In genomic region chr15:97692317-97693015, GRCh38 we compare ENCODE assay signal across 22 cellular contexts.
DNase-seq lines count a peak whose midpoint lies in the region; ATAC-seq, FAIRE-seq and TF ChIP-seq lines count a peak whose summit lies in the region.
"Had no signal": no experiment of that assay in that cellular context is flagged by ENCODE, and none has a peak within 500 bp of the region (broad histone marks: within the 10 kb centered on the region; RNA-seq: fewer than 3 reads in every experiment).

No MANE protein-coding gene starts in this region.

- no peaks in the 10 kb centered on the region for H3K4me1 ChIP-seq in SJCRH30
- H3K4me1 ChIP-seq: vagina had no signal

- no peak for TF ChIP-seq POLR2A in H54 (IDR thresholded peaks at IDR 0.05; ENCODE audit: low read depth, low read length)

- H3K27me3 ChIP-seq in SJCRH30 (no peaks in the 10 kb centered on the region), H7 (ENCODE audit: control insufficient read depth, insufficient read depth, low read length) (no peaks in the 10 kb centered on the region)
- H3K27me3 ChIP-seq: neutrophil, vagina had no signal

- H3K4me3 ChIP-seq in SJCRH30 (no peak overlapping the region), H7 (ENCODE audit: insufficient read depth, low read depth, low read length) (no peak overlapping the region)
- H3K4me3 ChIP-seq: PC-9, skin epidermis, vagina had no signal

- ATAC-seq in GM21717 (IDR thresholded peaks at IDR 0.05; ENCODE audit: unreplicated experiment), result no peak
- ATAC-seq: stimulated activated naive CD8-positive, alpha-beta T cell treated with anti-CD3 and anti-CD28 coated beads, Interleukin-15, amount 100 ng/mL, for 72 hours had no signal

- no peaks in the 10 kb centered on the region for H3K9me3 ChIP-seq in SJCRH30 (replicated peaks)
- H3K9me3 ChIP-seq: neutrophil, vagina had no signal

- no peak for FAIRE-seq in H54 (lab: Jason Lieb, UNC)
- FAIRE-seq: D721Med, endometrium had no signal

- H3K27ac ChIP-seq in SJCRH30, result no peak overlapping the region
- H3K27ac ChIP-seq: neutrophil, PC-9, skin epidermis, vagina had no signal

- DNase-seq in COR-L47 (lab: John Stamatoyannopoulos, UW), result peak; percentile 82
- peak; percentile 81 to 95 for DNase-seq in NCI-H2081 (lab: John Stamatoyannopoulos, UW)
- peak; percentile 4 to 26 for DNase-seq in SJCRH30
- peak; percentile 4 for DNase-seq in midbrain (lab: John Stamatoyannopoulos, UW)
- DNase-seq in H54 (ENCODE audit: insufficient read length, low spot score), result no peak
- no peak for DNase-seq in H7
- DNase-seq in stimulated activated CD8-positive, alpha-beta memory T cell treated with anti-CD3 and anti-CD28 coated beads, Interleukin-4, amount 100 ng/mL, for 48 hours, result no peak
- DNase-seq: activated CD4-positive, alpha-beta T cell treated with anti-CD3 and anti-CD28 coated beads for 1 hour; activated naive CD8-positive, alpha-beta T cell treated with anti-CD3 and anti-CD28 coated beads for 36 hours; central memory CD4-positive, alpha-beta T cell; foreskin melanocyte; immature natural killer cell; mesenchymal stem cell; PC-9; stimulated activated naive CD8-positive, alpha-beta T cell treated with anti-CD3 and anti-CD28 coated beads, Interleukin-15, amount 100 ng/mL, for 72 hours; T-helper 2 cell had no signal

- H3K36me3 ChIP-seq in SJCRH30 (no peaks in the 10 kb centered on the region), H7 (replicated peaks; ENCODE audit: control insufficient read depth, insufficient read depth, low read length) (no peaks in the 10 kb centered on the region)
- H3K36me3 ChIP-seq: neutrophil, vagina had no signal

Comparison
In these comparisons a context has a peak if more than half of its experiments do, and no peak if none do; other contexts are left out.
1. DNase-seq: peak in COR-L47 (single experiment), NCI-H2081 (2 of 2), SJCRH30 (2 of 2) and midbrain (single experiment); none in H54 (single experiment), H7 (single experiment) and stimulated activated CD8-positive, alpha-beta memory T cell treated with anti-CD3 and anti-CD28 coated beads, Interleukin-4, amount 100 ng/mL, for 48 hours (single experiment).